Comparison of ENCODE assay signal across 1 cellular context in the genomic region with DNA sequence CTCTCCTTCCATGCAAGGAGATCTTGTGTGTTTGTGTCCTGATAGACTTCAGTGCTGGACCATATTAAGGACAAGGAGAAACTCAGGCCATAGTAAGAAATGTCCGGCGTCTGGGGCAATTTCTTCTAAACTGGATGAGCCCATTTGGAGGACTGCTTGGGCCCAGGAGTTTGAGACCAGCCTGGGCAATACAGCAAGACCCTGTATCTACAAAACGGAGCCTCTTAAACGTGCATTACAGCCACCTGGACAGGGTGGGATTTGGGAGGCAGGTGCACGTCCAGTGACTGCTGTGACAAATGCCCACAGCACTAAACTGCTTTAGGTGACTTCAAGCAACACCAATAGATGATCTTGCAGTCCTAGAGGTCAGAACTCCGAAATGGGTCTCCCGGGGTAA.
TF ChIP-seq lines count a peak whose summit lies in the region.

No MANE protein-coding gene starts in this region.

TF ChIP-seq in HCT116, 20 proteins besides CTCF, POLR2A, EP300 and RAD21:
- no peak for TF ChIP-seq CEBPB (IDR thresholded peaks at IDR 0.05; ENCODE audit: low read depth)
